ENCODE assay signal across 1 cellular context in the genomic region with DNA sequence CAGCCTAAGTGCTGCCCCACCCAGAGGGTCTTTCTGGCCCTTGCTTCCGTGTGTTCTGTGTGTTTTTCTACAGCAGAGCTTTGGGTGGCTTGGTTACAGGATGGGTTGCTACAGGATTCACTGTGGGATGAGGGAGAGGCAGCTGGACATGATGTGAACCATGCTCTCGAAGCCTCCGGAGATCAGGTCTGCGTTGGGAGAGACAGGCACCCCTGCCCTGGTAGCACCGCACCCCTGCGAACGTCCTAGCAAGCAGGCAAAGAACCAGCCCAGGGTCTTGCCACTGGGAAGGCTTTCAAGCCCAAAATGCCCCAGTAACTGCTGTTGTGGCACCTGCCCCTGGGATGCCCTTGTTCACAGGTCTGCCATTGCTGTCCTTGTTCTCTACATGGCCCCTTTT.
TF ChIP-seq lines count a peak whose summit lies in the region.

No MANE protein-coding gene starts in this region.

TF ChIP-seq in GM23338, 12 proteins besides CTCF, POLR2A, EP300 and RAD21 (continued from another document):
- TF ChIP-seq, protein P1, sequence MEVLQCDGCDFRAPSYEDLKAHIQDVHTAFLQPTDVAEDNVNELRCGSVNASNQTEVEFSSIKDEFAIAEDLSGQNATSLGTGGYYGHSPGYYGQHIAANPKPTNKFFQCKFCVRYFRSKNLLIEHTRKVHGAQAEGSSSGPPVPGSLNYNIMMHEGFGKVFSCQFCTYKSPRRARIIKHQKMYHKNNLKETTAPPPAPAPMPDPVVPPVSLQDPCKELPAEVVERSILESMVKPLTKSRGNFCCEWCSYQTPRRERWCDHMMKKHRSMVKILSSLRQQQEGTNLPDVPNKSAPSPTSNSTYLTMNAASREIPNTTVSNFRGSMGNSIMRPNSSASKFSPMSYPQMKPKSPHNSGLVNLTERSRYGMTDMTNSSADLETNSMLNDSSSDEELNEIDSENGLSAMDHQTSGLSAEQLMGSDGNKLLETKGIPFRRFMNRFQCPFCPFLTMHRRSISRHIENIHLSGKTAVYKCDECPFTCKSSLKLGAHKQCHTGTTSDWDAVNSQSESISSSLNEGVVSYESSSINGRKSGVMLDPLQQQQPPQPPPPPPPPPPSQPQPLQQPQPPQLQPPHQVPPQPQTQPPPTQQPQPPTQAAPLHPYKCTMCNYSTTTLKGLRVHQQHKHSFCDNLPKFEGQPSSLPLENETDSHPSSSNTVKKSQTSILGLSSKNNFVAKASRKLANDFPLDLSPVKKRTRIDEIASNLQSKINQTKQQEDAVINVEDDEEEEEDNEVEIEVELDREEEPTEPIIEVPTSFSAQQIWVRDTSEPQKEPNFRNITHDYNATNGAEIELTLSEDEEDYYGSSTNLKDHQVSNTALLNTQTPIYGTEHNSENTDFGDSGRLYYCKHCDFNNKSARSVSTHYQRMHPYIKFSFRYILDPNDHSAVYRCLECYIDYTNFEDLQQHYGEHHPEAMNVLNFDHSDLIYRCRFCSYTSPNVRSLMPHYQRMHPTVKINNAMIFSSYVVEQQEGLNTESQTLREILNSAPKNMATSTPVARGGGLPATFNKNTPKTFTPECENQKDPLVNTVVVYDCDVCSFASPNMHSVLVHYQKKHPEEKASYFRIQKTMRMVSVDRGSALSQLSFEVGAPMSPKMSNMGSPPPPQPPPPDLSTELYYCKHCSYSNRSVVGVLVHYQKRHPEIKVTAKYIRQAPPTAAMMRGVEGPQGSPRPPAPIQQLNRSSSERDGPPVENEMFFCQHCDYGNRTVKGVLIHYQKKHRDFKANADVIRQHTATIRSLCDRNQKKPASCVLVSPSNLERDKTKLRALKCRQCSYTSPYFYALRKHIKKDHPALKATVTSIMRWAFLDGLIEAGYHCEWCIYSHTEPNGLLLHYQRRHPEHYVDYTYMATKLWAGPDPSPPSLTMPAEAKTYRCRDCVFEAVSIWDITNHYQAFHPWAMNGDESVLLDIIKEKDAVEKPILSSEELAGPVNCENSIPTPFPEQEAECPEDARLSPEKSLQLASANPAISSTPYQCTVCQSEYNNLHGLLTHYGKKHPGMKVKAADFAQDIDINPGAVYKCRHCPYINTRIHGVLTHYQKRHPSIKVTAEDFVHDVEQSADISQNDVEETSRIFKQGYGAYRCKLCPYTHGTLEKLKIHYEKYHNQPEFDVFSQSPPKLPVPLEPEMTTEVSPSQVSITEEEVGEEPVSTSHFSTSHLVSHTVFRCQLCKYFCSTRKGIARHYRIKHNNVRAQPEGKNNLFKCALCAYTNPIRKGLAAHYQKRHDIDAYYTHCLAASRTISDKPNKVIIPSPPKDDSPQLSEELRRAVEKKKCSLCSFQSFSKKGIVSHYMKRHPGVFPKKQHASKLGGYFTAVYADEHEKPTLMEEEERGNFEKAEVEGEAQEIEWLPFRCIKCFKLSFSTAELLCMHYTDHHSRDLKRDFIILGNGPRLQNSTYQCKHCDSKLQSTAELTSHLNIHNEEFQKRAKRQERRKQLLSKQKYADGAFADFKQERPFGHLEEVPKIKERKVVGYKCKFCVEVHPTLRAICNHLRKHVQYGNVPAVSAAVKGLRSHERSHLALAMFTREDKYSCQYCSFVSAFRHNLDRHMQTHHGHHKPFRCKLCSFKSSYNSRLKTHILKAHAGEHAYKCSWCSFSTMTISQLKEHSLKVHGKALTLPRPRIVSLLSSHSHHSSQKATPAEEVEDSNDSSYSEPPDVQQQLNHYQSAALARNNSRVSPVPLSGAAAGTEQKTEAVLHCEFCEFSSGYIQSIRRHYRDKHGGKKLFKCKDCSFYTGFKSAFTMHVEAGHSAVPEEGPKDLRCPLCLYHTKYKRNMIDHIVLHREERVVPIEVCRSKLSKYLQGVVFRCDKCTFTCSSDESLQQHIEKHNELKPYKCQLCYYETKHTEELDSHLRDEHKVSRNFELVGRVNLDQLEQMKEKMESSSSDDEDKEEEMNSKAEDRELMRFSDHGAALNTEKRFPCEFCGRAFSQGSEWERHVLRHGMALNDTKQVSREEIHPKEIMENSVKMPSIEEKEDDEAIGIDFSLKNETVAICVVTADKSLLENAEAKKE (CRISPR knock-in tag; IDR thresholded peaks at IDR 0.05): no peak
- TF ChIP-seq EZH2 (IDR thresholded peaks at IDR 0.05; ENCODE audit: low read depth, unreplicated experiment) (no peak), STAT1 (IDR thresholded peaks at IDR 0.05; ENCODE audit: unreplicated experiment) (no peak)
